Comparison of ENCODE assay signal across 6 cellular contexts in the genomic region with DNA sequence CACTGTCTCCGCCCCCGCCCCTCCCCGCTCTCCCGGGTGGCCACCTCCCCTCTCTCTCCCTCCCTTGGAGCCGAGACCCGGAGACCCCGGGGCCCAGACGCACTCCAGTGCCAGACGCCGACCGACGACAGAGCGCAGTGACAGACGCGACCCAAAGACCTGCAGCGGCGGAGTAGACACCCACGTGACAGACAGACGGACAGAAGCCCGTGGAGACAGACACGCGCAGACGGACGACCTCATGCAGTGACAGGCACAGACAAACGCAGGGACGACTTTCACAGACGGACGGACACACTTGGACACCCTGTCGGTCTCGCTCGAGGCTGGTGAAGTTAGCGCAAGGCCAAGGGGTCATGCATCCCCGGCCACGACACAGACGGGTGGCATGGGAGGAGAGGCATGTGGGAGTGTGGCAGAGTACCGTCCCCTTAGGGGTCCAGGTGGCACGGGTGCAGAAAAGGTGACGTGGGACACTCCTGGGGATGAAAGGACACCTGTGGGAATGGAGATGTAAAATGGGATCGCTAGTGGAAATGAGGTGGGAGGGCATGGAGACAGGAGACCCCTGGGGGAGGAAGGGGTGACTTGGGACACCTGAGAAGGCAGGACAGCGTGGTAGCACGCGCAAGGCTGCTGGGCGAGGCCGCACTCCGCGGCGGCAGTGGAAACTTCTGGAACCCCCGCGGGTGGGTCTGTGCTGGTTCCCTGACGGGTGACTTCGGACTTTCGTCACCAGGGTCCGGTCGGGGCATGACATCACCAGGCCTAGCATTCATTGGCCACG. TPM values are rescaled to one million over a fixed set of nuclear protein-coding genes. Genes with fewer than 3 reads are reported as not detected.
DNase-seq lines count a peak whose midpoint lies in the region; ATAC-seq and TF ChIP-seq lines count a peak whose summit lies in the region.

No MANE protein-coding gene starts in this region.

- DNase-seq in DMS79 treated with DMSO at 0.1 percent for 48 hours (lab: John Stamatoyannopoulos, UW) (peak; percentile 9), RWPE2 (ENCODE audit: low spot score) (no peak), right atrium auricular region (ENCODE audit: low spot score) (no peak), DMS153 treated with DMSO at 0.1 percent for 48 hours (lab: John Stamatoyannopoulos, UW; ENCODE audit: unreplicated experiment) (no peak)

- peaks cover 8% of the 10 kb centered on the region for H3K4me1 ChIP-seq in RWPE2 (ENCODE audit: insufficient read depth, poor library complexity, severe bottlenecking)
- H3K4me1 ChIP-seq in right atrium auricular region: peaks cover 0 to 26% of the 10 kb centered on the region in 2 donors

- H3K4me3 ChIP-seq in RWPE2 (ENCODE audit: severe bottlenecking) (peak overlapping the region; percentile 8), right atrium auricular region (peak overlapping the region; percentile 27 to 56)

- TF ChIP-seq CTCF in RWPE2 (IDR thresholded peaks at IDR 0.05; ENCODE audit: poor library complexity, severe bottlenecking) (no peak), right atrium auricular region (IDR thresholded peaks at IDR 0.05) (no peak)

- H3K27me3 ChIP-seq in RWPE2 (ENCODE audit: insufficient read depth, poor library complexity, severe bottlenecking) (peaks cover 23% of the 10 kb centered on the region), right atrium auricular region (peaks cover 0 to 26% of the 10 kb centered on the region in 2 donors)

- ATAC-seq in RWPE2 (ENCODE audit: low read depth): no peak; the same call in 2 of the 3 replicates
- no peak for ATAC-seq in HG03442 (IDR thresholded peaks at IDR 0.05; ENCODE audit: unreplicated experiment)

- no peaks in the 10 kb centered on the region for H3K36me3 ChIP-seq in RWPE2 (ENCODE audit: low read depth)
- H3K36me3 ChIP-seq in right atrium auricular region: no peaks in the 10 kb centered on the region

- H3K27ac ChIP-seq in RWPE2 (ENCODE audit: poor library complexity, severe bottlenecking) (no peak overlapping the region), right atrium auricular region (peak overlapping the region in 1 of 2 donors; percentile 73), temporal lobe (ENCODE audit: low read depth, low read length) (peak overlapping the region; percentile 51)

- H3K9me3 ChIP-seq in RWPE2 (ENCODE audit: severe bottlenecking): no peaks in the 10 kb centered on the region
- H3K9me3 ChIP-seq in right atrium auricular region: no peaks in the 10 kb centered on the region

RNA-seq across cellular contexts. Expression of a gene that starts 0.5 kb away (rescaled TPM):
- total RNA-seq in right atrium auricular region (10 to 100 TPM in 1 of 2 donors, 1 to 10 TPM in 1; 5.4 to 33.0 TPM), temporal lobe (16.7 TPM)

RNA-seq across cellular contexts. Expression of a gene that starts 6.6 kb away (rescaled TPM):
- total RNA-seq in right atrium auricular region: 1 to 10 TPM; 3.0 to 3.7 TPM
- total RNA-seq in temporal lobe: 2.2 TPM

RNA-seq across cellular contexts. Expression of a gene that starts 21.2 kb away (rescaled TPM):
- total RNA-seq in right atrium auricular region: 10 to 100 TPM; 33.4 to 49.6 TPM
- 30.7 TPM for total RNA-seq in temporal lobe

RNA-seq across cellular contexts. Expression of a gene that starts 29.0 kb away (rescaled TPM):
- 10 to 100 TPM; 41.6 to 64.4 TPM for total RNA-seq in right atrium auricular region
- 3.2 TPM for total RNA-seq in temporal lobe

RNA-seq across cellular contexts. Expression of a gene that starts 43.6 kb away (rescaled TPM):
- 1 to 10 TPM; 5.0 to 9.0 TPM for total RNA-seq in right atrium auricular region
- 17.0 TPM for total RNA-seq in temporal lobe
